Comparison of ENCODE assay signal across 8 cellular contexts in the genomic region with DNA sequence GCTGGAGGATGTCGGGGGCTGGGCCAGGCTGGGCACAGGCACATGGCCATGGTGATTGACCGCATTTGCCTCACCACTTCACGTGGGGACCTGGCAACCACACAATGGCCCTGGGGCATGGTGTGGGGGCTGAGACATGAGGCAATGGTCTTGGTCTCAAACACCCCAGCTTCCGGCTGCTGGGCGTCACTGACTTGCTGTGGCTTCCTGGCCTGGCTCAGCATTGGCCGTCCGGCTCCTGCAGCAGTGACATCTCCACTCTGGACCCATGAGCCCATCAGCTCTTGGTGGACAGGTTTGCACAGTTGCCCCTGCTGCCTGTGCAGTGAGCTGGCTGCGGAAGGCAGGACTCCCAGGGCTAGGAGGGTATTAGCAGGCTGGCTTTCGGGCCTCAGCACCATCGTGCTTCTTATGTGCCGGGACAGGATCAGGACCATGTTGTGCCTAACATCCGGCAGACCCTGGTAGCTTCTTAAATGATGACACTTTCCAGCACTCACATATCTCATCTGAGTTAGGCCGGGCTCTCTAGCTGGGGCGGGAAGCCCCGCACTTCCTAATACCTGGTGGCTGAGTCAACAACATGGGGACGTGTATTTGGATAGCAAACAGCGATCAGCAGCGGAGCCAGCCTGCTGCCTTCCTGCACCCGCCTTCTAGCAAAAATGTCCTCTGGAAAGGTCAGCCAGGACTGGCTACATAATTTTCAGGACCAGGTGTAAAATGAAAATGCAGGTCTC. TPM values are rescaled to one million over a fixed set of nuclear protein-coding genes. Genes with fewer than 3 reads are reported as not detected.
A peak's percentile ranks its signal among the peaks of the same experiment; 100 is the strongest.
DNase-seq lines count a peak whose midpoint lies in the region; ATAC-seq, FAIRE-seq and TF ChIP-seq lines count a peak whose summit lies in the region.

No MANE protein-coding gene starts in this region.

- no peak overlapping the region for H3K14ac ChIP-seq in H1 (ENCODE audit: insufficient read length)

- CTCF ChIA-PET in Panc1 (lab: Charles Lee) (no interaction called here), H1 (lab: Charles Lee; ENCODE audit: partially characterized antibody) (interaction anchor here (0.7 to 2.0 kb wide), 5 partner anchors 15 to 372 kb away, joined by 3 to 6 read pairs (median 4); no protein-coding TSS in a partner anchor)

- no peak overlapping the region for H4K5ac ChIP-seq in H1 (ENCODE audit: insufficient read length, low read depth, low read length)

- H3K4me3 Mint-ChIP-seq in naive thymus-derived CD8-positive, alpha-beta T cell = peak overlapping the region in 6 of 10 donors; percentile 24 to 80 (median 58)

- H3K18ac ChIP-seq in H1 (ENCODE audit: extremely low read depth, low read length) = no peak overlapping the region

- peak overlapping the region; percentile 92; the same call in 1 of the 2 replicates for H2AK5ac ChIP-seq in H1 (ENCODE audit: low read depth, low read length)

- 90% methylated on average over 17 of the region's 19 CpGs; no CpG with 5 or more reads in 1 of the 2 experiments for WGBS in H1 (ENCODE audit: extremely low coverage in 1 of 2, insufficient coverage in 1 of 2, insufficient read length in 1 of 2, insufficient replicate concordance in 2 of 2, low coverage in 1 of 2, low lambda C conversion rate in 2 of 2, missing lambda C conversion rate in 1 of 2), 2 experiments

- H3K23me2 ChIP-seq in H1 (ENCODE audit: low read depth, low read length) = peaks cover 2% of the 10 kb centered on the region; the same call in 1 of the 2 replicates

- 0 out of 2 replicates have a peak overlapping the region, but pooled peaks have one; percentile 72 for H2BK20ac ChIP-seq in H1 (ENCODE audit: low read length)

- H2BK5ac ChIP-seq in H1 (ENCODE audit: low read depth, low read length) = peak overlapping the region; percentile 73; the same call in 1 of the 2 replicates

- no peaks in the 10 kb centered on the region for H3K79me2 ChIP-seq in H1 (ENCODE audit: control insufficient read depth in 1 of 2, insufficient read depth in 2 of 2, low read length in 2 of 2)

- H3K23ac ChIP-seq in H1 (ENCODE audit: insufficient read length) = no peak overlapping the region

- H4K20me1 ChIP-seq in H1 (replicated peaks in 1 of 2; ENCODE audit: control insufficient read depth in 1 of 2, insufficient read depth in 2 of 2, low read length in 2 of 2) = peaks cover 0 to 3% of the 10 kb centered on the region in 2 experiments

- no peak for TF ChIP-seq EP300 in H1 (IDR thresholded peaks at IDR 0.05; ENCODE audit: borderline replicate concordance in 1 of 2, low read depth in 2 of 2, low read length in 2 of 2)

- H2BK120ac ChIP-seq in H1 (replicated peaks; ENCODE audit: low read depth, low read length) = no peak overlapping the region

- POLR2A ChIA-PET in Panc1 (lab: Charles Lee) (interaction anchor here (0.6 to 0.8 kb wide), 2 partner anchors 9 to 179 kb away, joined by 6 to 8 read pairs; no protein-coding TSS in a partner anchor), H1 (lab: Charles Lee; ENCODE audit: partially characterized antibody) (interaction anchor here (0.6 to 1.4 kb wide), 4 partner anchors 13 to 165 kb away, joined by 3 to 4 read pairs (median 3); a partner anchor contains a TSS)
- POLR2A ChIA-PET in naive thymus-derived CD8-positive, alpha-beta T cell (lab: Charles Lee) = interaction anchor here (0.7 to 2.2 kb wide), 3 partner anchors 11 to 141 kb away, joined by 3 to 6 read pairs (median 5); a partner anchor contains a TSS

- intact Hi-C loops in Panc1 (cut with micrococcal nuclease; ENCODE audit: unreplicated experiment) = no loop called here

- H3K4ac ChIP-seq in H1 (replicated peaks; ENCODE audit: insufficient read length, low read depth, low read length) = peak overlapping the region; percentile 65

- H2BK15ac ChIP-seq in H1 (ENCODE audit: low read length) = peak overlapping the region; percentile 13

- peaks cover 7% of the 10 kb centered on the region for H3K79me1 ChIP-seq in H1 (ENCODE audit: low read depth, low read length)

- no peak overlapping the region for H3K4me3 ChIP-seq in H7 (ENCODE audit: insufficient read depth, low read depth, low read length)
- H3K4me3 ChIP-seq in Panc1 (ENCODE audit: low read depth in 2 of 2, low read length in 2 of 2) = no peak overlapping the region
- no peak overlapping the region for H3K4me3 ChIP-seq in H1 (ENCODE audit: extremely low read depth in 1 of 4, insufficient read depth in 2 of 4, low read depth in 3 of 4, low read length in 4 of 4)

- no peaks in the 10 kb centered on the region for H3K9me3 ChIP-seq in Panc1 (ENCODE audit: control insufficient read depth, insufficient read depth, low read depth, low read length)
- H3K9me3 ChIP-seq in H1 (ENCODE audit: insufficient read depth in 2 of 2, low read depth in 1 of 2, low read length in 1 of 2) = no peaks in the 10 kb centered on the region

- H3K36me3 ChIP-seq in H7 (replicated peaks; ENCODE audit: control insufficient read depth, insufficient read depth, low read length) (no peaks in the 10 kb centered on the region), Panc1 (ENCODE audit: control insufficient read depth, insufficient read depth, low read length) (no peaks in the 10 kb centered on the region), H1 (ENCODE audit: control insufficient read depth in 2 of 4, insufficient read depth in 4 of 4, low read length in 3 of 4) (no peaks in the 10 kb centered on the region)

- TF ChIP-seq POLR2A in H1 (IDR thresholded peaks at IDR 0.05; ENCODE audit: control extremely low read depth in 1 of 2, low read depth in 2 of 2, low read length in 2 of 2) = no peak

- H3K27me3 Mint-ChIP-seq in naive thymus-derived CD8-positive, alpha-beta T cell = no peaks in the 10 kb centered on the region

- H3K4me1 ChIP-seq in Panc1 (ENCODE audit: control insufficient read depth, insufficient read depth, low read length) (peaks cover 24% of the 10 kb centered on the region), H1 (replicated peaks in 1 of 4; ENCODE audit: control insufficient read depth in 3 of 4, insufficient read depth in 4 of 4, low read length in 3 of 4) (peaks cover 0 to 29% (median 9%) of the 10 kb centered on the region in 4 experiments; a peak in 3 of 7 replicates)

- DNase-seq in H7 (peak; percentile 52), Panc1 (ENCODE audit: low read depth, low spot score) (no peak), H1 (ENCODE audit: low read depth in 1 of 2, low spot score in 2 of 2) (no peak)
- DNase-seq in naive thymus-derived CD8-positive, alpha-beta T cell = no peak

- ATAC-seq in Panc1 = peak; percentile 59; the same call in 1 of the 2 replicates
- ATAC-seq in naive thymus-derived CD8-positive, alpha-beta T cell = no peak
- no peak for ATAC-seq in HG02973 (IDR thresholded peaks at IDR 0.05; ENCODE audit: unreplicated experiment)
- no peak for ATAC-seq in HG02840 (IDR thresholded peaks at IDR 0.05; ENCODE audit: low FRiP score, unreplicated experiment)
- ATAC-seq in HG03521 (IDR thresholded peaks at IDR 0.05; ENCODE audit: unreplicated experiment) = no peak
- no peak for ATAC-seq in HG03442 (IDR thresholded peaks at IDR 0.05; ENCODE audit: unreplicated experiment)

- no peak for TF ChIP-seq RAD21 in H1 (IDR thresholded peaks at IDR 0.05 in 1 of 2, conservative IDR thresholded peaks at IDR 0.05 in 1 of 2; ENCODE audit: low read depth in 2 of 2, low read length in 2 of 2)

- no peak for FAIRE-seq in H1 (lab: Jason Lieb, UNC)

- in situ Hi-C loops in Panc1 (cut with HindIII; ENCODE audit: low pct_unique_long_range_greater_than_20kb, low sequenced_read_pairs) = no loop called here

- TF ChIP-seq CTCF in Panc1 (IDR thresholded peaks at IDR 0.05) = no peak
- no peak for TF ChIP-seq CTCF in H1 (IDR thresholded peaks at IDR 0.05; ENCODE audit: control extremely low read depth in 1 of 3, insufficient read depth in 1 of 3, low read depth in 1 of 3, low read length in 3 of 3)

- no peaks in the 10 kb centered on the region for H3K36me3 Mint-ChIP-seq in naive thymus-derived CD8-positive, alpha-beta T cell

- peak overlapping the region; percentile 60; the same call in 1 of the 2 replicates for H4K8ac ChIP-seq in H1 (ENCODE audit: extremely low read depth, insufficient read depth, low read length)

- H2AFZ ChIP-seq in H1 (ENCODE audit: low read length) = no peak overlapping the region

- BruUV-seq in Panc1 (replicated peaks; lab: Mats Ljungman, UMichigan) = no TSS peak

- no peak overlapping the region for H3K9ac ChIP-seq in H1 (replicated peaks in 1 of 4; ENCODE audit: extremely low read depth in 1 of 4, low read depth in 3 of 4, low read length in 3 of 4)

- H3K4me1 Mint-ChIP-seq in naive thymus-derived CD8-positive, alpha-beta T cell = peaks cover 35 to 94% (median 67%) of the 10 kb centered on the region in 4 donors

- H3K27me3 ChIP-seq in H7 (ENCODE audit: control insufficient read depth, insufficient read depth, low read length) = no peaks in the 10 kb centered on the region
- H3K27me3 ChIP-seq in Panc1 (ENCODE audit: control insufficient read depth, insufficient read depth, low read length) = no peaks in the 10 kb centered on the region
- H3K27me3 ChIP-seq in H1 (replicated peaks in 1 of 4; ENCODE audit: control insufficient read depth in 3 of 4, extremely low read depth in 1 of 4, insufficient read depth in 3 of 4, low read length in 3 of 4) = no peaks in the 10 kb centered on the region

- no peaks in the 10 kb centered on the region for H3K9me3 Mint-ChIP-seq in naive thymus-derived CD8-positive, alpha-beta T cell

- H2BK12ac ChIP-seq in H1 (ENCODE audit: low read depth, low read length) = peak overlapping the region; percentile 64; the same call in 1 of the 2 replicates

- peak overlapping the region; percentile 61 for H4K91ac ChIP-seq in H1 (replicated peaks; ENCODE audit: insufficient read length, low read length)

- no peak overlapping the region for H3K56ac ChIP-seq in H1 (replicated peaks; ENCODE audit: insufficient read length, low read depth, low read length)

- H3K27ac ChIP-seq in Panc1 (ENCODE audit: low read length) (peak overlapping the region; percentile 51), H1 (ENCODE audit: low read depth, low read length) (no peak overlapping the region)

- peak overlapping the region in 9 of 10 donors; percentile 7 to 87 (median 80) for H3K27ac Mint-ChIP-seq in naive thymus-derived CD8-positive, alpha-beta T cell

- H3K4me2 ChIP-seq in H1 (ENCODE audit: insufficient read depth in 1 of 2, low read depth in 2 of 2, low read length in 2 of 2) = no peak overlapping the region

RNA-seq across cellular contexts. Expression of a gene that starts 34.1 kb away (rescaled TPM):
- total RNA-seq in H7 (2014; rRNA removed; shearing (Covaris generic)) = 24.3 and 28.5 TPM in 2 replicates
- total RNA-seq in Panc1 (2021; ENCODE audit: unreplicated experiment) = 15.8 TPM
- 14.2 TPM for polyA plus RNA-seq in Panc1 (2012; ENCODE audit: insufficient read length)
- total RNA-seq in H1 (2021; fragmentation: NEBNext Ultra II Directional; extraction: Animal tissue kit (Norgen Biotek cat#: 25700)) = 24.0 and 26.2 TPM in 2 replicates
- 10.5 and 14.4 TPM in 2 replicates for polyA plus RNA-seq in H1 (2011; rRNA removed)
- polyA plus RNA-seq in H1 (2011; cell fraction: cytosol; rRNA removed) = 6.5 TPM
- 10.5 TPM for polyA plus RNA-seq in H1 (2011; cell fraction: nucleus; rRNA removed)
- 11.0 to 19.6 TPM (median 12.4 TPM) in 4 replicates for polyA plus RNA-seq in H1 (2012, experiment 1 of 2)
- 9.9 TPM for polyA plus RNA-seq in H1 (2012, experiment 2 of 2)
- polyA plus RNA-seq in H1 (2013, experiment 1 of 2) = 23.2 TPM
- 23.2 TPM for polyA plus RNA-seq in H1 (2013, experiment 2 of 2)
- 6.9 and 11.7 TPM in 2 replicates for polyA minus RNA-seq in H1 (2011; rRNA and poly(A)+ RNA removed)
- 15.3 TPM for polyA minus RNA-seq in H1 (2011; cell fraction: cytosol; rRNA and poly(A)+ RNA removed)
- 7.6 TPM for polyA minus RNA-seq in H1 (2011; cell fraction: nucleus; rRNA and poly(A)+ RNA removed)
- 10 to 100 TPM; 13.8 to 14.5 TPM for total RNA-seq in naive thymus-derived CD8-positive, alpha-beta T cell
- polyA plus RNA-seq in naive thymus-derived CD8-positive, alpha-beta T cell = 1 to 10 TPM in 1 of 3 donors, under 1 TPM in 2; 0.23 to 1.8 (median 0.47) TPM
